23 cellular contexts compared by ENCODE assay signal in the genomic region with DNA sequence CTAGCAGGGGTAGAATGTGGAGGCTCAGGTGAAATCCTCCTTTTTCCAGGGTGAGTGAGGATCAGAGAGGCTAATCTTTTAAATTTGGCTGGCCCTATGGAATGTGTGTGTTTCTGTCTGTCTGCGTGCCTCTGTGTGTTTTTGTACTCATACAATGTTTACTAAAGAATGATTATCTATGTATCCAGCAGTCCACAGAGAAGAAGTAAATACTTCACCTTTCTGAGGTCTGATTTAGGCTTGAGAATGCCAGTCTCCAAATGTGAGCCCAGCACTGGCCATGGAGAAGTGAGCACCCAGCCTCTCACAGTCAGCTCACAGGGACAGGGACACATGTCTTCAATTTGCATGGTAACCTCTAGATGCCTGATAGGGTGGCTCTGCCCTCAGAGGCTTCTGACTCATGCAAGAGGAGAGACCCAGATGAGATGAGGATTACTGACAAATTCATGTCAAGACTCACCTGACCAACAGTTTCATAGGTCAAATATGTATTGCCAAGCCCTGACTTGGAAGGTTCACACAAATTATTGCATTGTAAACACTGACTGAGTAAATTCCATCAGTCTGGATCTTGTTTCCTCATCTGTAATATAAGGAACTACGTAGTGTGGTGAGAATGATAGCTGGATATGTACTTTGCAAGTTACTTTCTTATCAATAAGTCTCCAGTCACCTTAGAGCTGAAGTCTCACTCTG. TPM values are rescaled to one million over a fixed set of nuclear protein-coding genes. Genes with fewer than 3 reads are reported as not detected.
DNase-seq lines count a peak whose midpoint lies in the region; ATAC-seq and TF ChIP-seq lines count a peak whose summit lies in the region.
"Had no signal": no experiment of that assay in that cellular context is flagged by ENCODE, and none has a peak within 500 bp of the region (broad histone marks: within the 10 kb centered on the region; RNA-seq: fewer than 3 reads in every experiment).

No MANE protein-coding gene starts in this region.

- intact Hi-C loops in transverse colon (cut with DNase I; ENCODE audit: low total_unique reads) = no loop called here

- no peak for TF ChIP-seq EP300 in transverse colon (IDR thresholded peaks at IDR 0.05; ENCODE audit: low read depth)

- no peak for TF ChIP-seq CTCF in transverse colon (IDR thresholded peaks at IDR 0.05)

- ATAC-seq in SK-N-SH treated with all-trans-retinoic acid at 6 μM for 48 hours = peak; percentile 36; the same call in 1 of the 3 replicates
- peak; percentile 96 for ATAC-seq in esophagus mucosa
- no peak for ATAC-seq in GM21447 (IDR thresholded peaks at IDR 0.05; ENCODE audit: unreplicated experiment)
- no peak for ATAC-seq in HG02840 (IDR thresholded peaks at IDR 0.05; ENCODE audit: low FRiP score, unreplicated experiment)
- ATAC-seq: activated T-cell treated with anti-CD3 and anti-CD28 coated beads, Interleukin-2, amount 50 U/mL, for 72 hours had no signal

- H3K27ac ChIP-seq in transverse colon = peak overlapping the region in 3 of 4 donors; percentile 37 to 48 (median 45)
- H3K27ac ChIP-seq: right atrium auricular region had no signal

- no peak overlapping the region for H3K4me3 ChIP-seq in transverse colon
- H3K4me3 ChIP-seq: right atrium auricular region had no signal

- H3K9me3 ChIP-seq in transverse colon = no peaks in the 10 kb centered on the region
- H3K9me3 ChIP-seq: right atrium auricular region had no signal

- no peaks in the 10 kb centered on the region for H3K36me3 ChIP-seq in transverse colon
- H3K36me3 ChIP-seq: right atrium auricular region had no signal

- no peak for TF ChIP-seq POLR2A in transverse colon (IDR thresholded peaks at IDR 0.05)

- peaks cover 0 to 12% (median 3%) of the 10 kb centered on the region in 4 donors for H3K4me1 ChIP-seq in transverse colon

- WGBS in transverse colon (ENCODE audit: low coverage in 1 of 2), 2 donors = 38 to 56% methylated on average over 2 of the region's 2 CpGs

- DNase-seq in DMS53 (lab: John Stamatoyannopoulos, UW) (peak; percentile 7), DMS53 treated with DMSO at 0.1 percent for 48 hours (lab: John Stamatoyannopoulos, UW; ENCODE audit: unreplicated experiment) (no peak), transverse colon (no peak), medulla oblongata (ENCODE audit: extremely low spot score) (no peak)
- DNase-seq: 8988T; activated CD4-positive, CD25-positive, alpha-beta regulatory T cell; activated naive CD4-positive, alpha-beta T cell treated with anti-CD3 and anti-CD28 coated beads, Interleukin-2, amount 50 U/mL, for 16 hours; activated T-cell treated with anti-CD3 and anti-CD28 coated beads, Interleukin-2, amount 50 U/mL, for 72 hours; Calu3; endodermal cell; hippocampal formation; NCI-H1930; NCI-H446; stimulated activated naive CD4-positive, alpha-beta T cell had no signal

- no peaks in the 10 kb centered on the region for H3K27me3 ChIP-seq in transverse colon
- H3K27me3 ChIP-seq: right atrium auricular region had no signal

- in situ Hi-C loops in transverse colon (cut with MboI; ENCODE audit: low pct_ligation_motif_present in 1 of 4, low pct_unique_long_range_greater_than_20kb in 1 of 4, low sequenced_read_pairs in 3 of 4) = no loop called here

TF ChIP-seq in SK-N-SH treated with all-trans-retinoic acid at 6 μM for 48 hours, 23 proteins besides CTCF, POLR2A, EP300 and RAD21:
- TF ChIP-seq RARB (CRISPR knock-in tag; IDR thresholded peaks at IDR 0.05) = no peak
- TF ChIP-seq ZNF70 (CRISPR knock-in tag; IDR thresholded peaks at IDR 0.05) = no peak
- TF ChIP-seq, protein P1, sequence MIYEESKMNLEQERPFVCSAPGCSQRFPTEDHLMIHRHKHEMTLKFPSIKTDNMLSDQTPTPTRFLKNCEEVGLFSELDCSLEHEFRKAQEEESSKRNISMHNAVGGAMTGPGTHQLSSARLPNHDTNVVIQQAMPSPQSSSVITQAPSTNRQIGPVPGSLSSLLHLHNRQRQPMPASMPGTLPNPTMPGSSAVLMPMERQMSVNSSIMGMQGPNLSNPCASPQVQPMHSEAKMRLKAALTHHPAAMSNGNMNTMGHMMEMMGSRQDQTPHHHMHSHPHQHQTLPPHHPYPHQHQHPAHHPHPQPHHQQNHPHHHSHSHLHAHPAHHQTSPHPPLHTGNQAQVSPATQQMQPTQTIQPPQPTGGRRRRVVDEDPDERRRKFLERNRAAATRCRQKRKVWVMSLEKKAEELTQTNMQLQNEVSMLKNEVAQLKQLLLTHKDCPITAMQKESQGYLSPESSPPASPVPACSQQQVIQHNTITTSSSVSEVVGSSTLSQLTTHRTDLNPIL (CRISPR knock-in tag; IDR thresholded peaks at IDR 0.05; ENCODE audit: low read depth) = no peak
- no peak for TF ChIP-seq GLIS3 (CRISPR knock-in tag; IDR thresholded peaks at IDR 0.05)
- peak; percentile 68 for TF ChIP-seq TCF4 (CRISPR knock-in tag; IDR thresholded peaks at IDR 0.05; ENCODE audit: borderline replicate concordance)

RNA-seq across cellular contexts. Expression of a gene that starts 31.0 kb away (rescaled TPM):
- 9.2 TPM for total RNA-seq in esophagus mucosa
- total RNA-seq in transverse colon = 1 to 10 TPM in 3 of 4 donors, under 1 TPM in 1; 0.37 to 7.2 (median 2.0) TPM
- total RNA-seq: activated T-cell treated with anti-CD3 and anti-CD28 coated beads, Interleukin-2, amount 50 U/mL, for 72 hours; B cell; fibroblast of villous mesenchyme; H4; lung microvascular endothelial cell had no signal

RNA-seq across cellular contexts. Expression of a gene that starts 39.1 kb away (rescaled TPM):
- total RNA-seq in esophagus mucosa = 1,667 TPM
- 100 to 1,000 TPM in 3 of 4 donors, 10 to 100 TPM in 1; 90.1 to 299 (median 194) TPM for total RNA-seq in transverse colon

RNA-seq across cellular contexts. Expression of a gene that starts 58.9 kb away (rescaled TPM):
- total RNA-seq in esophagus mucosa = 3.6 TPM
- 1 to 10 TPM; 2.0 to 7.9 (median 4.8) TPM for total RNA-seq in transverse colon

Comparison
In these comparisons a context has a peak if more than half of its experiments do, and no peak if none do; other contexts are left out.
1. ATAC-seq: peak in SK-N-SH treated with all-trans-retinoic acid at 6 μM for 48 hours (single experiment) and esophagus mucosa (single experiment); none in GM21447 (single experiment) and HG02840 (single experiment).